In the genomic region with DNA sequence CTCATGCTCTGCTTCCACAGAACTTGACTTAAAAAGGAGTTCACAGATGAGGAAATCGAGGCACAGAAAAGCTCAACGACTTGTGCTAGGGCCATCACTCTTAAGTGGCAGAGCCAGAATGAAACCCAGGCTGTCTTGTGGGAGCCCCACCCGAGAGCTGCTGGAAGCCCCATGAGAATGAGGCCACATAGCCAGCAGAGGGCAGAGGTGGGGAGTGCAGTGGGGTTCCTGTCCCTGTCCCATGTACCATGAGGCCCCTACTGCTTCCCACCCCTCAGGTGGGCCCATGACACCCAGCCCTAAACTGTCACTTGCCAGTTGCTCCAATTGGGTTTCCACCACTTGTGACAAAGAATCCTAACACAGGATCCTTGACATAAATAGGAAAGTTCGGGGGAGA, we compare ENCODE assay signal across 8 cellular contexts.
DNase-seq lines count a peak whose midpoint lies in the region; ATAC-seq lines count a peak whose summit lies in the region.

No MANE protein-coding gene starts in this region.

- ATAC-seq in HG02678 (IDR thresholded peaks at IDR 0.05; ENCODE audit: unreplicated experiment) (no peak), GM18873 (IDR thresholded peaks at IDR 0.05; ENCODE audit: low FRiP score, unreplicated experiment) (no peak), HG02610 (IDR thresholded peaks at IDR 0.05; ENCODE audit: unreplicated experiment) (no peak)

- DNase-seq in GDM1 (lab: John Stamatoyannopoulos, UW) = peak; percentile 43
- DNase-seq in M059J (ENCODE audit: low read depth) = peak; percentile 20
- DNase-seq in activated T-cell treated with anti-CD3 and anti-CD28 coated beads for 4 hours = peak; percentile 5
- DNase-seq in hepatic stellate cell (ENCODE audit: low spot score) = peak; percentile 5
- peak; percentile 0 to 4 for DNase-seq in stimulated activated CD8-positive, alpha-beta memory T cell treated with anti-CD3 and anti-CD28 coated beads, Interleukin-2, amount 100 ng/mL, for 1 hour (ENCODE audit: low read depth in 2 of 2)
